In genomic region chr6:120935007-120935406, GRCh38 we compare ENCODE assay signal across 27 cellular contexts.
"Had no signal": no experiment of that assay in that cellular context is flagged by ENCODE, and none has a peak within 500 bp of the region (broad histone marks: within the 10 kb centered on the region; RNA-seq: fewer than 3 reads in every experiment).

No MANE protein-coding gene starts in this region.

- DNase-seq: activated CD4-positive, alpha-beta memory T cell treated with anti-CD3 and anti-CD28 coated beads, Interleukin-2, amount 10 ng/mL, durations not matched to agents 7 days and 5 days; activated CD4-positive, alpha-beta T cell treated with anti-CD3 and anti-CD28 coated beads for 1 hour; activated CD4-positive, alpha-beta T cell treated with anti-CD3 and anti-CD28 coated beads for 4 hours; activated CD4-positive, alpha-beta T cell treated with anti-CD3 and anti-CD28 coated beads, Interleukin-2, amount 10 ng/mL, durations not matched to agents 7 days and 5 days; activated CD4-positive, alpha-beta T cell treated with anti-CD3 and anti-CD28 coated beads, Interleukin-2, amount 50 U/mL, for 4 hours; activated CD8-positive, alpha-beta memory T cell treated with anti-CD3 and anti-CD28 coated beads, Interleukin-2, amount 50 U/mL, for 48 hours; activated gamma-delta T cell; activated naive CD4-positive, alpha-beta T cell; activated naive CD4-positive, alpha-beta T cell treated with anti-CD3 and anti-CD28 coated beads, Interleukin-2, amount 10 ng/mL, durations not matched to agents 7 days and 5 days; activated naive CD8-positive, alpha-beta T cell treated with anti-CD3 and anti-CD28 coated beads, Interleukin-2, amount 10 ng/mL, durations not matched to agents 7 days and 5 days; activated T-cell treated with anti-CD3 and anti-CD28 coated beads for 4 hours; activated T-cell treated with anti-CD3 and anti-CD28 coated beads, Interleukin-2, amount 50 U/mL, for 24 hours; activated T-cell treated with anti-CD3 and anti-CD28 coated beads, Interleukin-2, amount 50 U/mL, for 72 hours; central memory CD4-positive, alpha-beta T cell; cerebellar nuclear complex; colonic mucosa; effector CD8-positive, alpha-beta T cell; esophagus squamous epithelium; foreskin melanocyte; T-helper 2 cell had no signal

- H3K4me3 Mint-ChIP-seq: activated CD4-positive, alpha-beta memory T cell treated with anti-CD3 and anti-CD28 coated beads, Interleukin-2, amount 10 ng/mL, durations not matched to agents 7 days and 5 days; activated CD4-positive, alpha-beta T cell treated with anti-CD3 and anti-CD28 coated beads, Interleukin-2, amount 10 ng/mL, durations not matched to agents 7 days and 5 days; activated naive CD4-positive, alpha-beta T cell treated with anti-CD3 and anti-CD28 coated beads, Interleukin-2, amount 10 ng/mL, durations not matched to agents 7 days and 5 days; activated naive CD8-positive, alpha-beta T cell treated with anti-CD3 and anti-CD28 coated beads, Interleukin-2, amount 10 ng/mL, durations not matched to agents 7 days and 5 days; activated T-cell treated with anti-CD3 and anti-CD28 coated beads, Interleukin-2, amount 50 U/mL, for 24 hours; activated T-cell treated with anti-CD3 and anti-CD28 coated beads, Interleukin-2, amount 50 U/mL, for 72 hours; brain had no signal

- H3K4me3 ChIP-seq: ascending aorta, breast epithelium, cardiac muscle cell, colonic mucosa, esophagus squamous epithelium, gastroesophageal sphincter had no signal

- H3K27me3 ChIP-seq: ascending aorta, breast epithelium, cardiac muscle cell, colonic mucosa, esophagus squamous epithelium, gastroesophageal sphincter had no signal

- H3K36me3 ChIP-seq: ascending aorta, breast epithelium, cardiac muscle cell, colonic mucosa, esophagus squamous epithelium, gastroesophageal sphincter had no signal

- H3K27ac ChIP-seq: ascending aorta, breast epithelium, cardiac muscle cell, colonic mucosa, epithelial cell of prostate, esophagus squamous epithelium, gastroesophageal sphincter had no signal

- H3K4me1 Mint-ChIP-seq: activated CD4-positive, alpha-beta memory T cell treated with anti-CD3 and anti-CD28 coated beads, Interleukin-2, amount 10 ng/mL, durations not matched to agents 7 days and 5 days; activated CD4-positive, alpha-beta T cell treated with anti-CD3 and anti-CD28 coated beads, Interleukin-2, amount 10 ng/mL, durations not matched to agents 7 days and 5 days; activated naive CD4-positive, alpha-beta T cell treated with anti-CD3 and anti-CD28 coated beads, Interleukin-2, amount 10 ng/mL, durations not matched to agents 7 days and 5 days; activated naive CD8-positive, alpha-beta T cell treated with anti-CD3 and anti-CD28 coated beads, Interleukin-2, amount 10 ng/mL, durations not matched to agents 7 days and 5 days had no signal

- H3K9me3 ChIP-seq: ascending aorta, breast epithelium, colonic mucosa, esophagus squamous epithelium, gastroesophageal sphincter had no signal

- H3K27ac Mint-ChIP-seq: activated CD4-positive, alpha-beta memory T cell treated with anti-CD3 and anti-CD28 coated beads, Interleukin-2, amount 10 ng/mL, durations not matched to agents 7 days and 5 days; activated CD4-positive, alpha-beta T cell treated with anti-CD3 and anti-CD28 coated beads, Interleukin-2, amount 10 ng/mL, durations not matched to agents 7 days and 5 days; activated naive CD4-positive, alpha-beta T cell treated with anti-CD3 and anti-CD28 coated beads, Interleukin-2, amount 10 ng/mL, durations not matched to agents 7 days and 5 days; activated naive CD4-positive, alpha-beta T cell treated with anti-CD3 and anti-CD28 coated beads, Interleukin-2, amount 50 U/mL, for 72 hours; activated naive CD8-positive, alpha-beta T cell treated with anti-CD3 and anti-CD28 coated beads, Interleukin-2, amount 10 ng/mL, durations not matched to agents 7 days and 5 days; activated T-cell treated with anti-CD3 and anti-CD28 coated beads, Interleukin-2, amount 50 U/mL, for 24 hours; activated T-cell treated with anti-CD3 and anti-CD28 coated beads, Interleukin-2, amount 50 U/mL, for 72 hours; brain had no signal

- H3K4me1 ChIP-seq: ascending aorta, breast epithelium, colonic mucosa, esophagus squamous epithelium, gastroesophageal sphincter had no signal

- H3K27me3 Mint-ChIP-seq: activated CD4-positive, alpha-beta memory T cell treated with anti-CD3 and anti-CD28 coated beads, Interleukin-2, amount 10 ng/mL, durations not matched to agents 7 days and 5 days; activated CD4-positive, alpha-beta T cell treated with anti-CD3 and anti-CD28 coated beads, Interleukin-2, amount 10 ng/mL, durations not matched to agents 7 days and 5 days; activated naive CD4-positive, alpha-beta T cell treated with anti-CD3 and anti-CD28 coated beads, Interleukin-2, amount 10 ng/mL, durations not matched to agents 7 days and 5 days; activated T-cell treated with anti-CD3 and anti-CD28 coated beads, Interleukin-2, amount 50 U/mL, for 24 hours; brain had no signal

- ATAC-seq: activated naive CD4-positive, alpha-beta T cell treated with anti-CD3 and anti-CD28 coated beads, Interleukin-2, amount 50 U/mL, for 72 hours; activated T-cell treated with anti-CD3 and anti-CD28 coated beads, Interleukin-2, amount 50 U/mL, for 72 hours; gastroesophageal sphincter had no signal

- H3K36me3 Mint-ChIP-seq: activated naive CD4-positive, alpha-beta T cell treated with anti-CD3 and anti-CD28 coated beads, Interleukin-2, amount 10 ng/mL, durations not matched to agents 7 days and 5 days; activated naive CD4-positive, alpha-beta T cell treated with anti-CD3 and anti-CD28 coated beads, Interleukin-2, amount 50 U/mL, for 72 hours; activated naive CD8-positive, alpha-beta T cell treated with anti-CD3 and anti-CD28 coated beads, Interleukin-2, amount 10 ng/mL, durations not matched to agents 7 days and 5 days; brain had no signal

- H3K9me3 Mint-ChIP-seq: activated CD4-positive, alpha-beta memory T cell treated with anti-CD3 and anti-CD28 coated beads, Interleukin-2, amount 10 ng/mL, durations not matched to agents 7 days and 5 days; activated CD4-positive, alpha-beta T cell treated with anti-CD3 and anti-CD28 coated beads, Interleukin-2, amount 10 ng/mL, durations not matched to agents 7 days and 5 days; activated naive CD4-positive, alpha-beta T cell treated with anti-CD3 and anti-CD28 coated beads, Interleukin-2, amount 10 ng/mL, durations not matched to agents 7 days and 5 days; activated naive CD4-positive, alpha-beta T cell treated with anti-CD3 and anti-CD28 coated beads, Interleukin-2, amount 50 U/mL, for 72 hours; activated naive CD8-positive, alpha-beta T cell treated with anti-CD3 and anti-CD28 coated beads, Interleukin-2, amount 10 ng/mL, durations not matched to agents 7 days and 5 days; activated T-cell treated with anti-CD3 and anti-CD28 coated beads, Interleukin-2, amount 50 U/mL, for 24 hours; activated T-cell treated with anti-CD3 and anti-CD28 coated beads, Interleukin-2, amount 50 U/mL, for 72 hours; brain had no signal
